ENCODE assay signal across 8 cellular contexts in the genomic region with DNA sequence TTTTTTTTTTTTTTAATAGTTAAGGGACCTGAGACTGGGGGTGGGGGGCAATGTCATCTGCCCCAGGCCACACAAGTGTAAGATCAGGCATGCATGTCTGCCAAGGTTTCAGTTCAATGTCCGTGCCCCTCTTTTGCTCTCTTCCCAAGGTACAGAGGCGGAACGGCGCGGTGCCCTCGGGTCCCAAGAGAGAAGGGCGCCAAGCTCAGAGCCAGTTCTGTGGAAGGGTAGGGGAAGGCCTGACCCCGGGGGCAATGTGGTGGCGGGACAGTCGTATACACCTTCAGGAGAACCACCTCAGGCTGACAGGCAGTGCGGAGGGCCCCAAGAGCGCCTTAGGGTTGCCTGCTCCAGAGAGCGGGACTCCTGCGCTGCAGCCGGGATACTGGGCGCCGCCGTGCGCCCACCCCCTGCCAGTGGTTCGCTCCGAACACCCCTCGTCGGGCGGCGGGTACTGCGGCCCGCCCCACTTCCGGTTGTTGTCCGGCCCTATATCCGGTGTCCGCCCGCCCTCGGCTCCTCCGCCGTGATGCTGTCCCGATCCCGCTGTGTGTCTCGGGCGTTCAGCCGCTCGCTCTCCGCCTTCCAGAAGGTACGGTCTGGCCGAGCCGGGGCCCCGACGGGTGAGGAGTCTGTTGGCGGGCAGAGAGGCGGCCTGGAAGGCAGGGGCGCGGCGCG.
DNase-seq lines count a peak whose midpoint lies in the region; ATAC-seq and TF ChIP-seq lines count a peak whose summit lies in the region.

A gene (plus strand): TSS at position 492 of the 678 bp plus-strand sequence. CDS start 38 bp downstream, at position 530.

- H3K4me1 Mint-ChIP-seq in central memory CD8-positive, alpha-beta T cell = peaks cover 59% of the 10 kb centered on the region

- ATAC-seq in GM19025 (IDR thresholded peaks at IDR 0.05; ENCODE audit: low read depth, unreplicated experiment) (peak; percentile 93), HG03280 (IDR thresholded peaks at IDR 0.05; ENCODE audit: unreplicated experiment) (peak; percentile 95)
- peak; percentile 94 to 96 for ATAC-seq in activated CD4-positive, CD25-positive, alpha-beta regulatory T cell treated with anti-CD3 and anti-CD28 coated beads, Interleukin-2, amount 50 U/mL, for 24 hours
- ATAC-seq in central memory CD8-positive, alpha-beta T cell (replicated peaks; ENCODE audit: extremely low read depth, poor library complexity, severe bottlenecking) = peak; percentile 89

- no peak; the same call in 1 of the 2 replicates for TF ChIP-seq CTCF in AG10803 (conservative IDR thresholded peaks at IDR 0.05; ENCODE audit: low read length)

- peak within 1 kb of the TSS; percentile 100 for H3K4me3 Mint-ChIP-seq in central memory CD8-positive, alpha-beta T cell

- no peaks in the 10 kb centered on the region for H3K27me3 Mint-ChIP-seq in central memory CD8-positive, alpha-beta T cell

- peaks cover 18% of the 10 kb centered on the region for H3K36me3 Mint-ChIP-seq in central memory CD8-positive, alpha-beta T cell (ENCODE audit: insufficient read depth)

- H3K9me3 Mint-ChIP-seq in central memory CD8-positive, alpha-beta T cell = no peaks in the 10 kb centered on the region

- DNase-seq in AG10803 (ENCODE audit: low read depth) = peak; percentile 87
- DNase-seq in NCI-H446 treated with DMSO at 0.1 percent for 48 hours (lab: John Stamatoyannopoulos, UW) = peak; percentile 76
- DNase-seq in central memory CD8-positive, alpha-beta T cell (ENCODE audit: low spot score in 2 of 2) = peak; percentile 77 to 79
- peak; percentile 93 for DNase-seq in islet precursor cell
- peak; percentile 76 to 84 for DNase-seq in stimulated activated CD4-positive, alpha-beta T cell treated with anti-CD3 and anti-CD28 coated beads, Interleukin-15, amount 100 ng/mL, for 1 hour (ENCODE audit: low read depth in 1 of 2, low spot score in 1 of 2)

- H3K4me3 ChIP-seq in AG10803 (ENCODE audit: low read length) = peak within 1 kb of the TSS; percentile 92

- peak within 1 kb of the TSS; percentile 97 for H3K27ac Mint-ChIP-seq in central memory CD8-positive, alpha-beta T cell (ENCODE audit: low read depth)

Comparison
In these comparisons a context has a peak if more than half of its experiments do, and no peak if none do; other contexts are left out.
1. Peak in every context shown above with its lines: DNase-seq, ATAC-seq and H3K4me3 ChIP-seq.